In genomic region chr12:29320295-29321090, GRCh38 we compare ENCODE assay signal across 16 cellular contexts.
DNase-seq lines count a peak whose midpoint lies in the region; ATAC-seq and TF ChIP-seq lines count a peak whose summit lies in the region.
"Had no signal": no experiment of that assay in that cellular context is flagged by ENCODE, and none has a peak within 500 bp of the region (broad histone marks: within the 10 kb centered on the region; RNA-seq: fewer than 3 reads in every experiment).

No MANE protein-coding gene starts in this region.

- TF ChIP-seq CTCF in Panc1 (IDR thresholded peaks at IDR 0.05) (no peak), right atrium auricular region (IDR thresholded peaks at IDR 0.05) (no peak)

- H3K27me3 ChIP-seq in Panc1 (ENCODE audit: control insufficient read depth, insufficient read depth, low read length) (no peaks in the 10 kb centered on the region), right atrium auricular region (no peaks in the 10 kb centered on the region)

- POLR2A ChIA-PET in Panc1 (lab: Charles Lee) = no interaction called here

- H3K27ac ChIP-seq in Panc1 (ENCODE audit: low read length) = no peak overlapping the region
- peak overlapping the region; percentile 62 for H3K27ac ChIP-seq in epithelial cell of prostate
- H3K27ac ChIP-seq in right atrium auricular region = peak overlapping the region in 1 of 2 donors; percentile 79

- DNase-seq in Daoy (ENCODE audit: low read depth) = peak; percentile 45
- peak; percentile 15 for DNase-seq in Panc1 (ENCODE audit: low read depth, low spot score)
- peak; percentile 43 for DNase-seq in epithelial cell of prostate (ENCODE audit: low read depth, low spot score)
- peak; percentile 83 for DNase-seq in non-pigmented ciliary epithelial cell (ENCODE audit: low read depth)
- no peak for DNase-seq in right atrium auricular region (ENCODE audit: low spot score)
- DNase-seq: activated CD4-positive, alpha-beta T cell treated with anti-CD3 and anti-CD28 coated beads for 36 hours; CD8-positive, alpha-beta memory T cell; glutamatergic neuron; H7; NCI-H187 treated with DMSO at 0.1 percent for 48 hours; stimulated activated CD4-positive, alpha-beta T cell treated with anti-CD3 and anti-CD28 coated beads, Interleukin-2, amount 100 ng/mL, for 24 hours; stimulated activated naive CD4-positive, alpha-beta T cell treated with Interleukin-2 at 50 U/mL for 16 hours had no signal

- intact Hi-C loops in Panc1 (cut with micrococcal nuclease; ENCODE audit: unreplicated experiment) = no loop called here

- no peaks in the 10 kb centered on the region for H3K4me1 ChIP-seq in Panc1 (ENCODE audit: control insufficient read depth, insufficient read depth, low read length)
- peaks cover 0 to 13% of the 10 kb centered on the region in 2 donors for H3K4me1 ChIP-seq in right atrium auricular region

- H3K36me3 ChIP-seq in Panc1 (ENCODE audit: control insufficient read depth, insufficient read depth, low read length) (no peaks in the 10 kb centered on the region), right atrium auricular region (no peaks in the 10 kb centered on the region)

- no peaks in the 10 kb centered on the region for H3K9me3 ChIP-seq in Panc1 (ENCODE audit: control insufficient read depth, insufficient read depth, low read depth, low read length)
- H3K9me3 ChIP-seq in right atrium auricular region = no peaks in the 10 kb centered on the region

- no TSS peak for BruUV-seq in Panc1 (replicated peaks; lab: Mats Ljungman, UMichigan)

- in situ Hi-C loops in Panc1 (cut with HindIII; ENCODE audit: low pct_unique_long_range_greater_than_20kb, low sequenced_read_pairs) = no loop called here

- no peak overlapping the region for H3K4me3 ChIP-seq in Panc1 (ENCODE audit: low read depth in 2 of 2, low read length in 2 of 2)
- no peak overlapping the region for H3K4me3 ChIP-seq in right atrium auricular region
- H3K4me3 ChIP-seq: K562 had no signal

- no peak for ATAC-seq in Panc1
- ATAC-seq in HG03159 (IDR thresholded peaks at IDR 0.05; ENCODE audit: unreplicated experiment) = no peak
- no peak for ATAC-seq in HG03139 (IDR thresholded peaks at IDR 0.05; ENCODE audit: unreplicated experiment)
- ATAC-seq in HG03457 (IDR thresholded peaks at IDR 0.05; ENCODE audit: unreplicated experiment) = no peak
- ATAC-seq: activated CD4-positive, alpha-beta T cell treated with anti-CD3 and anti-CD28 coated beads for 36 hours; K562 had no signal

- CTCF ChIA-PET in Panc1 (lab: Charles Lee) = no interaction called here
